In genomic region chr10:30671011-30671616, GRCh38 we compare ENCODE assay signal across 8 cellular contexts. TPM values are rescaled to one million over a fixed set of nuclear protein-coding genes. Genes with fewer than 3 reads are reported as not detected.
DNase-seq lines count a peak whose midpoint lies in the region; ATAC-seq and TF ChIP-seq lines count a peak whose summit lies in the region.

No MANE protein-coding gene starts in this region.

- peak overlapping the region; percentile 34 to 65 for H3K4me3 Mint-ChIP-seq in CD14-positive monocyte
- peak overlapping the region; percentile 51 to 67 for H3K4me3 Mint-ChIP-seq in effector memory CD8-positive, alpha-beta T cell

- H2BK15ac ChIP-seq in mesendoderm (replicated peaks; ENCODE audit: low read depth) = no peak overlapping the region

- H4K5ac ChIP-seq in mesendoderm (ENCODE audit: low read length) = no peak overlapping the region

- no peak overlapping the region for H4K8ac ChIP-seq in mesendoderm (ENCODE audit: low read depth, low read length)

- no peak for DNase-seq in CD14-positive monocyte (ENCODE audit: low spot score)
- peak; percentile 59 for DNase-seq in GM13976 (ENCODE audit: low spot score)
- DNase-seq in NCI-H1105 (lab: John Stamatoyannopoulos, UW) = peak; percentile 11
- DNase-seq in SW 1271 (lab: John Stamatoyannopoulos, UW) = peak; percentile 23 to 86
- DNase-seq in effector memory CD8-positive, alpha-beta T cell = peak; percentile 29 to 31 (median 29)
- peak; percentile 83 for DNase-seq in mesendoderm
- DNase-seq in vagina (ENCODE audit: extremely low spot score in 2 of 2) = no peak

- WGBS in mesendoderm (ENCODE audit: extremely low coverage, insufficient coverage, low lambda C conversion rate) = no CpG with 5 or more reads among the region's 11 CpGs

- no peak overlapping the region for H3K9ac ChIP-seq in mesendoderm (ENCODE audit: low read length)

- H3K23ac ChIP-seq in mesendoderm (ENCODE audit: low read length) = no peak overlapping the region

- TF ChIP-seq CTCF in CD14-positive monocyte (IDR thresholded peaks at IDR 0.05) (peak; percentile 91), GM13976 (IDR thresholded peaks at IDR 0.05; ENCODE audit: borderline replicate concordance, control extremely low read depth, extremely low read depth, insufficient read depth, missing control alignments) (peak; percentile 66), vagina (IDR thresholded peaks at IDR 0.05) (peak; percentile 47 to 74 (median 63))

- no peak overlapping the region for H2BK120ac ChIP-seq in mesendoderm (ENCODE audit: low read depth, low read length)

- no peak for TF ChIP-seq POLR2A in vagina (IDR thresholded peaks at IDR 0.05)

- H3K4me1 ChIP-seq in mesendoderm (ENCODE audit: control insufficient read depth, low read depth, low read length) (no peaks in the 10 kb centered on the region), vagina (no peaks in the 10 kb centered on the region)

- H3K9me3 ChIP-seq in vagina = no peaks in the 10 kb centered on the region

- H2AK5ac ChIP-seq in mesendoderm (ENCODE audit: low read length) = no peak overlapping the region

- H3K4me3 ChIP-seq in mesendoderm (ENCODE audit: low read length) (no peak overlapping the region), vagina (peak overlapping the region; percentile 3 to 26)

- no peaks in the 10 kb centered on the region for H3K79me1 ChIP-seq in mesendoderm (ENCODE audit: low read length)

- H3K79me2 ChIP-seq in mesendoderm (ENCODE audit: control insufficient read depth, insufficient read depth, low read length) = no peaks in the 10 kb centered on the region

- H3K9me3 Mint-ChIP-seq in CD14-positive monocyte = no peaks in the 10 kb centered on the region
- H3K9me3 Mint-ChIP-seq in effector memory CD8-positive, alpha-beta T cell = no peaks in the 10 kb centered on the region

- in situ Hi-C loops in GM13976 (cut with MboI; ENCODE audit: low sequenced_read_pairs, unreplicated experiment) = no loop called here

- no peak overlapping the region for H3K18ac ChIP-seq in mesendoderm (ENCODE audit: low read length)

- H3K56ac ChIP-seq in mesendoderm (ENCODE audit: low read length) = no peak overlapping the region

- H3K27me3 ChIP-seq in mesendoderm (ENCODE audit: insufficient read depth, low read length, poor library complexity) (no peaks in the 10 kb centered on the region), vagina (no peaks in the 10 kb centered on the region)

- no peak overlapping the region for H3K4me2 ChIP-seq in mesendoderm (ENCODE audit: low read length)

- intact Hi-C loops in CD14-positive monocyte (cut with micrococcal nuclease) = no loop called here
- intact Hi-C loops in vagina (cut with DNase I) = no loop called here

- H3K36me3 ChIP-seq in mesendoderm (ENCODE audit: control insufficient read depth, insufficient read depth, low read length) (no peaks in the 10 kb centered on the region), vagina (no peaks in the 10 kb centered on the region)

- H3K27ac Mint-ChIP-seq in CD14-positive monocyte = no peak overlapping the region
- H3K27ac Mint-ChIP-seq in effector memory CD8-positive, alpha-beta T cell = peak overlapping the region in 1 of 2 donors; percentile 39

- H3K36me3 Mint-ChIP-seq in CD14-positive monocyte = no peaks in the 10 kb centered on the region
- H3K36me3 Mint-ChIP-seq in effector memory CD8-positive, alpha-beta T cell (ENCODE audit: insufficient read depth) = peaks cover 6% of the 10 kb centered on the region

- no peak overlapping the region for H2BK5ac ChIP-seq in mesendoderm (ENCODE audit: low read length)

- H3K4ac ChIP-seq in mesendoderm (ENCODE audit: low read depth, low read length) = no peak overlapping the region

- peaks cover 5% of the 10 kb centered on the region for H3K4me1 Mint-ChIP-seq in CD14-positive monocyte
- peaks cover 0 to 4% of the 10 kb centered on the region in 2 donors for H3K4me1 Mint-ChIP-seq in effector memory CD8-positive, alpha-beta T cell (ENCODE audit: low read depth in 2 of 2)

- no peak overlapping the region for H3K27ac ChIP-seq in mesendoderm (ENCODE audit: low read depth, low read length)
- no peak overlapping the region for H3K27ac ChIP-seq in vagina

- peak; percentile 75 for ATAC-seq in effector memory CD8-positive, alpha-beta T cell (replicated peaks)
- no peak for ATAC-seq in HG03520 (IDR thresholded peaks at IDR 0.05; ENCODE audit: unreplicated experiment)

- peaks cover 3 to 18% (median 8%) of the 10 kb centered on the region in 3 donors for H3K27me3 Mint-ChIP-seq in CD14-positive monocyte (ENCODE audit: low read depth in 3 of 3)
- peaks cover 5 to 23% of the 10 kb centered on the region in 2 donors for H3K27me3 Mint-ChIP-seq in effector memory CD8-positive, alpha-beta T cell

RNA-seq across cellular contexts. Expression of gene LYZL2, which starts 41.6 kb away (rescaled TPM):
- not detected for polyA plus RNA-seq in CD14-positive monocyte
- not detected for polyA plus RNA-seq in mesendoderm (2013, experiment 1 of 2)
- polyA plus RNA-seq in mesendoderm (2013, experiment 2 of 2) = not detected
- total RNA-seq in vagina = not detected

Comparison
In these comparisons a context has a peak if more than half of its experiments do, and no peak if none do; other contexts are left out.
1. DNase-seq: peak in GM13976 (single experiment), NCI-H1105 (single experiment), SW 1271 (2 of 2), effector memory CD8-positive, alpha-beta T cell (3 of 3) and mesendoderm (single experiment); none in CD14-positive monocyte (single experiment) and vagina (0 of 2).
2. Peak in every context shown above with its lines, with median percentiles within 50 percentile points of each other: CTCF ChIP-seq.